ENCODE assay signal across 30 cellular contexts in the genomic region with DNA sequence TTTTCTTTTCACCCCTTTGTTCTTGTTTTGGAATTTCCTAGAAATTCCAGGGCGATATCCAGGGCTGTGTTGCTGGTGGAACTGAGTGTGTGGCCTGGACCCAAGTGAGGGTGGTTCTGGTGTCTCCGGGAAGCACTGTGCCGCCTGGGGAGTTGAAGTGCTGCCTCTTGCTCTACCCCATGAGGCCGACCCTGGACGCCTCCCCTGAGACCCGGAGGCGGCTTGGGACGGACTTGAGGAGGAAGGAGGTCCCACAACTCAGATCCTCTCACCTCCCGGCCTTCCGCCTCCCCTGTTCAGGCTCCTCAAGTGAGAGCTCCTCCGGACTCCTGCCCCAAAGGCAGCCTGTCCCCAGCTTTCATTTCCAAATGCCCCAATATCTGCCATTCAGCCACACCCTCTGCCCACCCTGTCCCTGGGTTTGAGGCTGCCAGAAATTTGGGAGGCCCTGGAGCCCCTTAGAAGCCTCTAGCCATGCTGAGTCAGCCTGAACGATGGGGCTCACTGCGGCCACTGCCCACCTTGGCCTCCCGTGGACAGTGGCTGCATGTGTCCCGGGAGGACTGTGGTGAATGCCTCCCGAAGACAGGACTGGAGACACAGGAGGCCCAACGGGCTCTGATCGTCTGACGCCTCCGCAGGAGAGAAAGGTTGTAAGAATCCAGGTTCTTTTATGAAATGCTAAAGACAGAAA. TPM values are rescaled to one million over a fixed set of nuclear protein-coding genes. Genes with fewer than 3 reads are reported as not detected.
"Had no signal": no experiment of that assay in that cellular context is flagged by ENCODE, and none has a peak within 500 bp of the region (broad histone marks: within the 10 kb centered on the region; RNA-seq: fewer than 3 reads in every experiment).

No MANE protein-coding gene starts in this region.

- H3K27ac ChIP-seq: epithelial cell of prostate, esophagus squamous epithelium, sigmoid colon, stomach, thyroid gland, upper lobe of right lung had no signal

- H3K9me3 ChIP-seq: sigmoid colon, thyroid gland, upper lobe of right lung had no signal

- H3K4me1 Mint-ChIP-seq: mesothelial cell of epicardium, WTC11 had no signal

- H3K9me3 Mint-ChIP-seq: activated T-cell treated with anti-CD3 and anti-CD28 coated beads, Interleukin-2, amount 50 U/mL, for 72 hours had no signal

- DNase-seq: activated CD4-positive, alpha-beta T cell treated with anti-CD3 and anti-CD28 coated beads for 1 hour; activated naive CD4-positive, alpha-beta T cell treated with Interleukin-2 at 50 U/mL for 16 hours; activated T-cell treated with anti-CD3 and anti-CD28 coated beads for 4 hours; activated T-cell treated with anti-CD3 and anti-CD28 coated beads, Interleukin-2, amount 50 U/mL, for 72 hours; anterior cingulate cortex; body of pancreas; dermis blood vessel endothelial cell; effector CD4-positive, alpha-beta T cell; esophagus squamous epithelium; left colon; naive B cell; sigmoid colon; small intestine; stimulated activated CD4-positive, alpha-beta T cell treated with anti-CD3 and anti-CD28 coated beads, Interleukin-2, amount 100 ng/mL, for 24 hours; stimulated activated naive B cell treated with anti-CD40 and anti-IgM and Interleukin-4, amounts not matched to agents 10 μg/mL and 1 μg/mL and 100 μg/mL, for 72 hours; stomach; T-helper 2 cell; thyroid gland; upper lobe of right lung had no signal

- ATAC-seq: activated T-cell treated with anti-CD3 and anti-CD28 coated beads, Interleukin-2, amount 50 U/mL, for 72 hours; body of pancreas; left colon; stimulated activated naive B cell treated with anti-CD40 and anti-IgM and Interleukin-4, amounts not matched to agents 10 μg/mL and 1 μg/mL and 100 μg/mL, for 72 hours; upper lobe of right lung; WTC11 had no signal

- H3K36me3 Mint-ChIP-seq: activated naive CD8-positive, alpha-beta T cell; mesothelial cell of epicardium had no signal

- H3K4me1 ChIP-seq: upper lobe of right lung had no signal

- FAIRE-seq: colon, endometrium, frontal cortex, keratinocyte, small intestine had no signal

- H3K4me3 Mint-ChIP-seq: activated T-cell treated with anti-CD3 and anti-CD28 coated beads, Interleukin-2, amount 50 U/mL, for 72 hours; mesothelial cell of epicardium; stimulated activated naive B cell treated with anti-CD40 and anti-IgM and Interleukin-4, amounts not matched to agents 10 μg/mL and 1 μg/mL and 100 μg/mL, for 72 hours had no signal

- H3K27ac Mint-ChIP-seq: activated naive CD8-positive, alpha-beta T cell; activated T-cell treated with anti-CD3 and anti-CD28 coated beads, Interleukin-2, amount 50 U/mL, for 72 hours; mesothelial cell of epicardium; stimulated activated naive B cell treated with anti-CD40 and anti-IgM and Interleukin-4, amounts not matched to agents 10 μg/mL and 1 μg/mL and 100 μg/mL, for 72 hours; WTC11 had no signal

- H3K4me3 ChIP-seq: body of pancreas, esophagus squamous epithelium, sigmoid colon, stomach, thyroid gland, upper lobe of right lung had no signal

- H3K36me3 ChIP-seq: esophagus squamous epithelium, sigmoid colon, stomach, thyroid gland, upper lobe of right lung had no signal

RNA-seq across cellular contexts. Expression of a gene that starts 42.6 kb away (rescaled TPM):
- total RNA-seq: activated T-cell treated with anti-CD3 and anti-CD28 coated beads, Interleukin-2, amount 50 U/mL, for 72 hours; dermis blood vessel endothelial cell; esophagus squamous epithelium; frontal cortex; lower leg skin; mesothelial cell of epicardium; osteoblast; renal cortical epithelial cell; sigmoid colon; thyroid gland; upper lobe of right lung had no signal
- polyA plus RNA-seq: keratinocyte had no signal
